8 cellular contexts compared by ENCODE assay signal in genomic region chr16:70576431-70577255, GRCh38. TPM values are rescaled to one million over a fixed set of nuclear protein-coding genes. Genes with fewer than 3 reads are reported as not detected.
DNase-seq lines count a peak whose midpoint lies in the region; ATAC-seq and TF ChIP-seq lines count a peak whose summit lies in the region.

No MANE protein-coding gene starts in this region.

- POLR2A ChIA-PET in activated B cell treated with CpG ODN at 0.5 μM for 24 hours (lab: Charles Lee), result no interaction called here

- DNase-seq in NCI-H1092 treated with DMSO at 0.1 percent for 48 hours (lab: John Stamatoyannopoulos, UW) (peak; percentile 5), NCI-H1092 (lab: John Stamatoyannopoulos, UW) (no peak), HK-2 (ENCODE audit: unreplicated experiment) (peak; percentile 41), activated B cell treated with CpG ODN at 0.5 μM for 24 hours (no peak), kidney tubule cell (ENCODE audit: low spot score) (peak; percentile 55), NCI-H1436 (lab: John Stamatoyannopoulos, UW) (no peak), amygdala (lab: John Stamatoyannopoulos, UW) (no peak)

- H3K9me3 Mint-ChIP-seq in activated B cell treated with CpG ODN at 0.5 μM for 24 hours, result no peaks in the 10 kb centered on the region

- no peak for TF ChIP-seq CTCF in activated B cell treated with CpG ODN at 0.5 μM for 24 hours (IDR thresholded peaks at IDR 0.05)

- no peak overlapping the region for H3K4me3 Mint-ChIP-seq in activated B cell treated with CpG ODN at 0.5 μM for 24 hours

- H3K36me3 Mint-ChIP-seq in activated B cell treated with CpG ODN at 0.5 μM for 24 hours (ENCODE audit: low read depth), result peaks cover 36% of the 10 kb centered on the region

- no peaks in the 10 kb centered on the region for H3K27me3 Mint-ChIP-seq in activated B cell treated with CpG ODN at 0.5 μM for 24 hours

- CTCF ChIA-PET in activated B cell treated with CpG ODN at 0.5 μM for 24 hours (lab: Charles Lee), result no interaction called here

- peaks cover 4% of the 10 kb centered on the region for H3K4me1 Mint-ChIP-seq in activated B cell treated with CpG ODN at 0.5 μM for 24 hours

- ATAC-seq in GM21447 (IDR thresholded peaks at IDR 0.05; ENCODE audit: unreplicated experiment) (peak; percentile 92), activated B cell treated with CpG ODN at 0.5 μM for 24 hours (ENCODE audit: low read depth) (peak; percentile 36)

- H3K27ac Mint-ChIP-seq in activated B cell treated with CpG ODN at 0.5 μM for 24 hours, result no peak overlapping the region

- intact Hi-C loops in activated B cell treated with CpG ODN at 0.5 μM for 24 hours (cut with micrococcal nuclease), result no loop called here

RNA-seq across cellular contexts. Expression of gene SF3B3, which starts 53.0 kb away (rescaled TPM):
- 444 and 463 TPM in 2 replicates for total RNA-seq in activated B cell treated with CpG ODN at 0.5 μM for 24 hours

RNA-seq across cellular contexts. Expression of gene COG4, which starts 53.3 kb away (rescaled TPM):
- total RNA-seq in activated B cell treated with CpG ODN at 0.5 μM for 24 hours, result 39.8 and 42.5 TPM in 2 replicates

Comparison
In these comparisons a context has a peak if more than half of its experiments do, and no peak if none do; other contexts are left out.
1. DNase-seq: peak in NCI-H1092 treated with DMSO at 0.1 percent for 48 hours (single experiment), HK-2 (single experiment) and kidney tubule cell (single experiment); none in NCI-H1092 (single experiment), activated B cell treated with CpG ODN at 0.5 μM for 24 hours (single experiment), NCI-H1436 (single experiment) and amygdala (0 of 56).